8 cellular contexts compared by ENCODE assay signal in genomic region chr10:87092356-87092860, GRCh38. TPM values are rescaled to one million over a fixed set of nuclear protein-coding genes. Genes with fewer than 3 reads are reported as not detected.
DNase-seq lines count a peak whose midpoint lies in the region; ATAC-seq, FAIRE-seq and TF ChIP-seq lines count a peak whose summit lies in the region.

No MANE protein-coding gene starts in this region.

- H3K4me3 Mint-ChIP-seq in CD14-positive monocyte = peak overlapping the region; percentile 88 to 90

- peak overlapping the region; percentile 67 for H3K4me3 ChIP-seq in MG63
- peak overlapping the region; percentile 66 for H3K4me3 ChIP-seq in mononuclear cell (ENCODE audit: low read length)

- H3K36me3 ChIP-seq in MG63 = peaks cover 38% of the 10 kb centered on the region

- no peaks in the 10 kb centered on the region for H3K9me3 ChIP-seq in MG63
- H3K9me3 ChIP-seq in mononuclear cell (ENCODE audit: low read depth, low read length) = no peaks in the 10 kb centered on the region

- peaks cover 28% of the 10 kb centered on the region for H3K4me1 ChIP-seq in mononuclear cell (ENCODE audit: insufficient read depth, low read length)

- H3K9me3 Mint-ChIP-seq in CD14-positive monocyte = no peaks in the 10 kb centered on the region

- H3K36me3 Mint-ChIP-seq in CD14-positive monocyte = peaks cover 19 to 28% of the 10 kb centered on the region in 2 donors

- no peak for TF ChIP-seq CTCF in CD14-positive monocyte (IDR thresholded peaks at IDR 0.05)

- no peak for FAIRE-seq in frontal cortex (lab: Jason Lieb, UNC)

- intact Hi-C loops in CD14-positive monocyte (cut with micrococcal nuclease) = loop anchor here (5.0 to 10.0 kb wide), 2 partner anchors 118 to 120 kb away; no protein-coding TSS in a partner anchor

- H3K27ac Mint-ChIP-seq in CD14-positive monocyte = peak overlapping the region in 5 of 7 donors; percentile 47 to 92 (median 88)

- H3K27me3 ChIP-seq in MG63 = no peaks in the 10 kb centered on the region
- no peaks in the 10 kb centered on the region for H3K27me3 ChIP-seq in mononuclear cell (ENCODE audit: insufficient read depth, low read length)

- peaks cover 42% of the 10 kb centered on the region for H3K4me1 Mint-ChIP-seq in CD14-positive monocyte

- DNase-seq in CD14-positive monocyte (ENCODE audit: low spot score) (no peak), MG63 (no peak), dedifferentiated amniotic fluid mesenchymal stem cell (ENCODE audit: extremely low spot score) (peak; percentile 55), NCI-H2029 treated with DMSO at 0.1 percent for 48 hours (lab: John Stamatoyannopoulos, UW) (no peak), NCI-H526 (lab: John Stamatoyannopoulos, UW) (no peak), frontal cortex (ENCODE audit: low spot score in 2 of 2) (no peak)

- ATAC-seq in HG02970 (IDR thresholded peaks at IDR 0.05; ENCODE audit: low FRiP score, unreplicated experiment) = no peak

- no peaks in the 10 kb centered on the region for H3K27me3 Mint-ChIP-seq in CD14-positive monocyte (ENCODE audit: low read depth in 3 of 3)

RNA-seq across cellular contexts. Expression of gene GLUD1, which starts 2.2 kb away (rescaled TPM):
- polyA plus RNA-seq in CD14-positive monocyte = 100 to 1,000 TPM; 163 to 175 TPM
- 300 and 363 TPM in 2 replicates for total RNA-seq in MG63 (2014; rRNA removed; shearing (Covaris generic); ENCODE audit: low replicate concordance)
- 123 TPM for total RNA-seq in mononuclear cell
- 213 TPM for total RNA-seq in frontal cortex

RNA-seq across cellular contexts. Expression of gene SHLD2, which starts 2.6 kb away (rescaled TPM):
- 10 to 100 TPM; 16.2 to 16.3 TPM for polyA plus RNA-seq in CD14-positive monocyte
- total RNA-seq in MG63 (2014; rRNA removed; shearing (Covaris generic); ENCODE audit: low replicate concordance) = 18.6 and 27.0 TPM in 2 replicates
- total RNA-seq in mononuclear cell (30.9 TPM), frontal cortex (42.8 TPM)
